Comparison of ENCODE assay signal across 16 cellular contexts in genomic region chr14:65268594-65268993, GRCh38.
"Had no signal": no experiment of that assay in that cellular context is flagged by ENCODE, and none has a peak within 500 bp of the region (broad histone marks: within the 10 kb centered on the region; RNA-seq: fewer than 3 reads in every experiment).

No MANE protein-coding gene starts in this region.

- H2AFZ ChIP-seq: hepatocyte had no signal

- ATAC-seq: left lung, natural killer cell, upper lobe of right lung had no signal

- H3K4me3 Mint-ChIP-seq: activated naive CD4-positive, alpha-beta T cell treated with anti-CD3 and anti-CD28 coated beads, Interleukin-2, amount 10 ng/mL, durations not matched to agents 7 days and 5 days; activated T-cell treated with anti-CD3 and anti-CD28 coated beads, Interleukin-2, amount 50 U/mL, for 24 hours; brain; natural killer cell had no signal

- H3K9me3 Mint-ChIP-seq: activated naive CD4-positive, alpha-beta T cell treated with anti-CD3 and anti-CD28 coated beads, Interleukin-2, amount 10 ng/mL, durations not matched to agents 7 days and 5 days; activated T-cell treated with anti-CD3 and anti-CD28 coated beads, Interleukin-2, amount 50 U/mL, for 24 hours; brain; natural killer cell had no signal

- H3K27ac Mint-ChIP-seq: activated naive CD4-positive, alpha-beta T cell treated with anti-CD3 and anti-CD28 coated beads, Interleukin-2, amount 10 ng/mL, durations not matched to agents 7 days and 5 days; activated T-cell treated with anti-CD3 and anti-CD28 coated beads, Interleukin-2, amount 50 U/mL, for 24 hours; brain; natural killer cell had no signal

- H3K27ac ChIP-seq: esophagus muscularis mucosa, hepatocyte, left lung, thoracic aorta, upper lobe of right lung, VCaP had no signal

- H3K9me3 ChIP-seq: esophagus muscularis mucosa, left lung, thoracic aorta, upper lobe of right lung had no signal

- DNase-seq: activated CD4-positive, alpha-beta T cell treated with anti-CD3 and anti-CD28 coated beads, Interleukin-2, amount 50 U/mL, for 48 hours; activated naive CD4-positive, alpha-beta T cell treated with anti-CD3 and anti-CD28 coated beads, Interleukin-2, amount 10 ng/mL, durations not matched to agents 7 days and 5 days; activated T-cell treated with anti-CD3 and anti-CD28 coated beads, Interleukin-2, amount 50 U/mL, for 24 hours; cortex of kidney; effector CD4-positive, alpha-beta T cell; left lung; mammary epithelial cell; natural killer cell; stimulated activated CD4-positive, alpha-beta T cell treated with anti-CD3 and anti-CD28 coated beads, Interleukin-12 subunit alpha, Interleukin-12 subunit beta, amount 100 ng/mL, for 4 hours; stimulated activated CD4-positive, alpha-beta T cell treated with anti-CD3 and anti-CD28 coated beads, Interleukin-2, amount 100 ng/mL, for 24 hours; upper lobe of right lung had no signal

- H3K27me3 ChIP-seq: esophagus muscularis mucosa, hepatocyte, left lung, upper lobe of right lung had no signal

- H3K36me3 Mint-ChIP-seq: brain, natural killer cell had no signal

- H3K27me3 Mint-ChIP-seq: activated T-cell treated with anti-CD3 and anti-CD28 coated beads, Interleukin-2, amount 50 U/mL, for 24 hours; brain had no signal

- H3K4me1 Mint-ChIP-seq: brain, natural killer cell had no signal

- H3K4me3 ChIP-seq: esophagus muscularis mucosa, hepatocyte, left lung, thoracic aorta, upper lobe of right lung had no signal

- H3K4me1 ChIP-seq: esophagus muscularis mucosa, left lung, upper lobe of right lung had no signal

- H3K4me2 ChIP-seq: hepatocyte had no signal

- H3K36me3 ChIP-seq: esophagus muscularis mucosa, left lung, thoracic aorta, upper lobe of right lung had no signal
